ENCODE assay signal across 1 cellular context in genomic region chr14:69037790-69038448, GRCh38.
TF ChIP-seq lines count a peak whose summit lies in the region.

No MANE protein-coding gene starts in this region.

TF ChIP-seq in HEK293, 187 proteins besides CTCF, POLR2A, EP300 and RAD21 (continued from another document):
- TF ChIP-seq PRDM10 (tag by site-specific recombination; IDR thresholded peaks at IDR 0.05), result peak; percentile 88
- TF ChIP-seq ZBTB11 (tag by site-specific recombination; conservative IDR thresholded peaks at IDR 0.05; ENCODE audit: low read depth), result no peak
- TF ChIP-seq ZNF624 (tag by site-specific recombination; IDR thresholded peaks at IDR 0.05), result no peak
- no peak for TF ChIP-seq ZNF148 (tag by site-specific recombination; IDR thresholded peaks at IDR 0.05; ENCODE audit: borderline replicate concordance)
- peak; percentile 75 for TF ChIP-seq ATF2 (tag by site-specific recombination; IDR thresholded peaks at IDR 0.05; ENCODE audit: low read depth)
- TF ChIP-seq ZNF266 (tag by site-specific recombination; IDR thresholded peaks at IDR 0.05; ENCODE audit: low read depth), result no peak
- no peak for TF ChIP-seq ZBTB17 (tag by site-specific recombination; IDR thresholded peaks at IDR 0.05)
- TF ChIP-seq SP7 (tag by site-specific recombination; IDR thresholded peaks at IDR 0.05), result peak; percentile 9; the same call in 1 of the 2 replicates
- TF ChIP-seq TCF7L2 (IDR thresholded peaks at IDR 0.05; ENCODE audit: borderline replicate concordance, low read depth, low read length), result no peak
- no peak for TF ChIP-seq ZNF2 (tag by site-specific recombination; IDR thresholded peaks at IDR 0.05)
- no peak for TF ChIP-seq ZNF610 (tag by site-specific recombination; IDR thresholded peaks at IDR 0.05; ENCODE audit: borderline replicate concordance)
- TF ChIP-seq ZNF629 (tag by site-specific recombination; IDR thresholded peaks at IDR 0.05), result peak; percentile 8
- TF ChIP-seq BCL11B (tag by site-specific recombination; IDR thresholded peaks at IDR 0.05; ENCODE audit: low read depth), result no peak
- TF ChIP-seq ZNF239 (tag by site-specific recombination; IDR thresholded peaks at IDR 0.05), result no peak
- no peak for TF ChIP-seq ZNF292 (tag by site-specific recombination; IDR thresholded peaks at IDR 0.05; ENCODE audit: borderline replicate concordance, low read depth)
- TF ChIP-seq TRIM28 (IDR thresholded peaks at IDR 0.05; ENCODE audit: borderline replicate concordance, low read length), result no peak
- TF ChIP-seq INSM2 (tag by site-specific recombination; IDR thresholded peaks at IDR 0.05), result no peak
- 0 out of 2 replicates have a peak, but pooled peaks have one; percentile 17 for TF ChIP-seq KLF8 (tag by site-specific recombination; IDR thresholded peaks at IDR 0.05)
- TF ChIP-seq AEBP2 (tag by site-specific recombination; IDR thresholded peaks at IDR 0.05; ENCODE audit: borderline replicate concordance), result no peak
- no peak for TF ChIP-seq GLI4 (tag by site-specific recombination; IDR thresholded peaks at IDR 0.05)
- TF ChIP-seq ZNF169 (tag by site-specific recombination; IDR thresholded peaks at IDR 0.05), result no peak
- TF ChIP-seq OSR2 (tag by site-specific recombination; IDR thresholded peaks at IDR 0.05), result no peak
- TF ChIP-seq ZNF350 (tag by site-specific recombination; IDR thresholded peaks at IDR 0.05), result no peak
- peak; percentile 57; the same call in 1 of the 2 replicates for TF ChIP-seq ZBTB21 (tag by site-specific recombination; IDR thresholded peaks at IDR 0.05)
- no peak for TF ChIP-seq ZNF776 (tag by site-specific recombination; IDR thresholded peaks at IDR 0.05; ENCODE audit: borderline replicate concordance)
- TF ChIP-seq ZNF138 (tag by site-specific recombination; IDR thresholded peaks at IDR 0.05; ENCODE audit: borderline replicate concordance), result no peak
- no peak for TF ChIP-seq PRDM1 (tag by site-specific recombination; IDR thresholded peaks at IDR 0.05)
- TF ChIP-seq ZNF280D (tag by site-specific recombination; IDR thresholded peaks at IDR 0.05), result no peak
- TF ChIP-seq ZNF48 (tag by site-specific recombination; IDR thresholded peaks at IDR 0.05), result no peak
- no peak for TF ChIP-seq ZNF26 (tag by site-specific recombination; IDR thresholded peaks at IDR 0.05)
- peak; percentile 76; the same call in 1 of the 2 replicates for TF ChIP-seq ZNF24 (tag by site-specific recombination; IDR thresholded peaks at IDR 0.05)
- no peak for TF ChIP-seq ZNF747 (tag by site-specific recombination; IDR thresholded peaks at IDR 0.05)
- TF ChIP-seq ZEB2 (tag by site-specific recombination; IDR thresholded peaks at IDR 0.05), result no peak
